In the genomic region with DNA sequence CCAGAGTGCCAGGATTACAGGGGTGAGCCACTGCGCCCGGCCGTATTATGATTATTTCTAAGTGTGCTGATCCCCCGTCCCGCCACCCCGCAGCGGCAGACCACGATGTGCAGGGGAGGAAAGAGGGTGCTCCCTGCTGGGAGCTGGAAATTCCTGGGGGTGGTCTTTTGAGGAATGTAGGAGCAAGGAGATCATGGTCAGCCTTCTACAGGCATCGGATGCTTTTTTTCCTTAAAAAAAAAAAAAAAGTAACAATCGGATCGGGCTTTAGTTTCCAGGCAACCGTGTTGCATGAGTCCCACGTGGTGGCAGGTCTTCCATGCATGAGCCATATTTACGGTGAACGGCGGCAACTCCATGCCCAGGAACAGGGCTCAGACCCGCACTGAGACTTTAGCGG, we compare ENCODE assay signal across 1 cellular context.
TF ChIP-seq lines count a peak whose summit lies in the region.

No MANE protein-coding gene starts in this region.

TF ChIP-seq in GM23338, 12 proteins besides CTCF, POLR2A, EP300 and RAD21 (continued from another document):
- TF ChIP-seq, protein P1, sequence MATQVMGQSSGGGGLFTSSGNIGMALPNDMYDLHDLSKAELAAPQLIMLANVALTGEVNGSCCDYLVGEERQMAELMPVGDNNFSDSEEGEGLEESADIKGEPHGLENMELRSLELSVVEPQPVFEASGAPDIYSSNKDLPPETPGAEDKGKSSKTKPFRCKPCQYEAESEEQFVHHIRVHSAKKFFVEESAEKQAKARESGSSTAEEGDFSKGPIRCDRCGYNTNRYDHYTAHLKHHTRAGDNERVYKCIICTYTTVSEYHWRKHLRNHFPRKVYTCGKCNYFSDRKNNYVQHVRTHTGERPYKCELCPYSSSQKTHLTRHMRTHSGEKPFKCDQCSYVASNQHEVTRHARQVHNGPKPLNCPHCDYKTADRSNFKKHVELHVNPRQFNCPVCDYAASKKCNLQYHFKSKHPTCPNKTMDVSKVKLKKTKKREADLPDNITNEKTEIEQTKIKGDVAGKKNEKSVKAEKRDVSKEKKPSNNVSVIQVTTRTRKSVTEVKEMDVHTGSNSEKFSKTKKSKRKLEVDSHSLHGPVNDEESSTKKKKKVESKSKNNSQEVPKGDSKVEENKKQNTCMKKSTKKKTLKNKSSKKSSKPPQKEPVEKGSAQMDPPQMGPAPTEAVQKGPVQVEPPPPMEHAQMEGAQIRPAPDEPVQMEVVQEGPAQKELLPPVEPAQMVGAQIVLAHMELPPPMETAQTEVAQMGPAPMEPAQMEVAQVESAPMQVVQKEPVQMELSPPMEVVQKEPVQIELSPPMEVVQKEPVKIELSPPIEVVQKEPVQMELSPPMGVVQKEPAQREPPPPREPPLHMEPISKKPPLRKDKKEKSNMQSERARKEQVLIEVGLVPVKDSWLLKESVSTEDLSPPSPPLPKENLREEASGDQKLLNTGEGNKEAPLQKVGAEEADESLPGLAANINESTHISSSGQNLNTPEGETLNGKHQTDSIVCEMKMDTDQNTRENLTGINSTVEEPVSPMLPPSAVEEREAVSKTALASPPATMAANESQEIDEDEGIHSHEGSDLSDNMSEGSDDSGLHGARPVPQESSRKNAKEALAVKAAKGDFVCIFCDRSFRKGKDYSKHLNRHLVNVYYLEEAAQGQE (IDR thresholded peaks at IDR 0.05; ENCODE audit: unreplicated experiment) = no peak
- TF ChIP-seq CREB1 (CRISPR knock-in tag; IDR thresholded peaks at IDR 0.05; ENCODE audit: low read depth) (no peak), EZH2phosphoT487 (IDR thresholded peaks at IDR 0.05; ENCODE audit: unreplicated experiment) (no peak)
